22 cellular contexts compared by ENCODE assay signal in the genomic region with DNA sequence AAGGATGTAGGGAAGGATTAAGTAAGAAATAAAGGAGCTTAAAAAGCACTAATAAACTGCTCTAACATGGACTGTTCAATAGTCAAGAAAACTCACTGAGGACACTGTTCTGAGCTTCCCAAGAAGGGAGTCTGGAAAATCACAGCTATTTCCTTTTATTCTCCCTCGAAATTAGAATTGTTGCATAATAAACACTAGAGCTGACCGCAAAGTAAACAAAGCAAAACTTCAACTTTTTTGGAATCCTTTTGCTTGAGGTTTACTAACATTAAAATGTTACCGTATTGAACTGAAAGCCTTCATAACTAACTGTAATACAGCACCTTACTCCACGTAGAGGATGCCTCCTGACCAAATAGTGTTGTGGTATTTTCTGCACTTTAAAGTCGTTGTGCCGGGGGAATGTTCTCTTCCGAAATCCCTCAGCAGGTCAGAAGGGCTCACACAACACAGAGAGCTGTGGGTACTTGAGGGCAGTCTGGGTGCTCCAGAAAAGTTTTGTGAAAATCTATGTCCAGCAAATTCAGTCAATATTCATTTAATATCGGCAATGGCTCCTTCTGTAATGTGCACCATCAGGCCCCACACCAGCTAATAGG.
"Had no signal": no experiment of that assay in that cellular context is flagged by ENCODE, and none has a peak within 500 bp of the region (broad histone marks: within the 10 kb centered on the region; RNA-seq: fewer than 3 reads in every experiment).

No MANE protein-coding gene starts in this region.

- H3K4me1 Mint-ChIP-seq: activated naive CD8-positive, alpha-beta T cell treated with anti-CD3 and anti-CD28 coated beads, Interleukin-2, amount 10 ng/mL, durations not matched to agents 7 days and 5 days; memory B cell; stimulated activated memory B cell treated with anti-CD40 and anti-IgM and Interleukin-4, amounts not matched to agents 10 μg/mL and 1 μg/mL and 100 μg/mL, for 72 hours had no signal

- H3K27ac Mint-ChIP-seq: activated naive CD4-positive, alpha-beta T cell treated with anti-CD3 and anti-CD28 coated beads for 36 hours; activated naive CD8-positive, alpha-beta T cell treated with anti-CD3 and anti-CD28 coated beads, Interleukin-2, amount 10 ng/mL, durations not matched to agents 7 days and 5 days; memory B cell; stimulated activated memory B cell treated with anti-CD40 and anti-IgM and Interleukin-4, amounts not matched to agents 10 μg/mL and 1 μg/mL and 100 μg/mL, for 72 hours had no signal

- ATAC-seq: effector memory CD8-positive, alpha-beta T cell; heart right ventricle; stimulated activated memory B cell treated with anti-CD40 and anti-IgM and Interleukin-4, amounts not matched to agents 10 μg/mL and 1 μg/mL and 100 μg/mL, for 72 hours had no signal

- H3K4me3 Mint-ChIP-seq: activated naive CD4-positive, alpha-beta T cell treated with anti-CD3 and anti-CD28 coated beads for 36 hours; activated naive CD8-positive, alpha-beta T cell treated with anti-CD3 and anti-CD28 coated beads, Interleukin-2, amount 10 ng/mL, durations not matched to agents 7 days and 5 days; effector memory CD8-positive, alpha-beta T cell; memory B cell; stimulated activated memory B cell treated with anti-CD40 and anti-IgM and Interleukin-4, amounts not matched to agents 10 μg/mL and 1 μg/mL and 100 μg/mL, for 72 hours had no signal

- H3K27me3 ChIP-seq: colonic mucosa, dorsolateral prefrontal cortex, esophagus muscularis mucosa, heart right ventricle, right lobe of liver had no signal

- H3K9me3 ChIP-seq: colonic mucosa, esophagus muscularis mucosa, heart right ventricle, right lobe of liver had no signal

- H3K36me3 ChIP-seq: colonic mucosa, right lobe of liver had no signal

- H3K27me3 Mint-ChIP-seq: activated naive CD8-positive, alpha-beta T cell treated with anti-CD3 and anti-CD28 coated beads, Interleukin-2, amount 10 ng/mL, durations not matched to agents 7 days and 5 days; effector memory CD8-positive, alpha-beta T cell; memory B cell; stimulated activated memory B cell treated with anti-CD40 and anti-IgM and Interleukin-4, amounts not matched to agents 10 μg/mL and 1 μg/mL and 100 μg/mL, for 72 hours had no signal

- H3K36me3 Mint-ChIP-seq: activated naive CD8-positive, alpha-beta T cell treated with anti-CD3 and anti-CD28 coated beads, Interleukin-2, amount 10 ng/mL, durations not matched to agents 7 days and 5 days had no signal

- H3K4me1 ChIP-seq: colonic mucosa had no signal

- H3K4me2 ChIP-seq: smooth muscle cell had no signal

- DNase-seq: activated CD4-positive, alpha-beta T cell treated with anti-CD3 and anti-CD28 coated beads, Interleukin-2, amount 50 U/mL, for 48 hours; activated CD8-positive, alpha-beta memory T cell treated with anti-CD3 and anti-CD28 coated beads, Interleukin-2, amount 50 U/mL, for 48 hours; activated naive CD4-positive, alpha-beta T cell treated with anti-CD3 and anti-CD28 coated beads for 36 hours; activated naive CD8-positive, alpha-beta T cell treated with anti-CD3 and anti-CD28 coated beads, Interleukin-2, amount 10 ng/mL, durations not matched to agents 7 days and 5 days; activated T-cell treated with anti-CD3 and anti-CD28 coated beads, Interleukin-2, amount 50 U/mL, for 48 hours; amniotic stem cell; colonic mucosa; dorsolateral prefrontal cortex; effector memory CD8-positive, alpha-beta T cell; foreskin fibroblast; heart right ventricle; nucleus accumbens; right lobe of liver; stimulated activated CD4-positive, alpha-beta T cell treated with anti-CD3 and anti-CD28 coated beads, Interleukin-15, amount 100 ng/mL, for 24 hours; T-helper 1 cell had no signal

- H3K27ac ChIP-seq: colonic mucosa, esophagus muscularis mucosa, heart right ventricle, right lobe of liver had no signal

- FAIRE-seq: bronchial epithelial cell, keratinocyte, TTC549 had no signal

- H3K9me3 Mint-ChIP-seq: activated naive CD4-positive, alpha-beta T cell treated with anti-CD3 and anti-CD28 coated beads for 36 hours; activated naive CD8-positive, alpha-beta T cell treated with anti-CD3 and anti-CD28 coated beads, Interleukin-2, amount 10 ng/mL, durations not matched to agents 7 days and 5 days; effector memory CD8-positive, alpha-beta T cell; memory B cell; stimulated activated memory B cell treated with anti-CD40 and anti-IgM and Interleukin-4, amounts not matched to agents 10 μg/mL and 1 μg/mL and 100 μg/mL, for 72 hours had no signal

- H3K4me3 ChIP-seq: colonic mucosa, dorsolateral prefrontal cortex, esophagus muscularis mucosa, heart right ventricle, right lobe of liver, smooth muscle cell had no signal
